8 cellular contexts compared by ENCODE assay signal in genomic region chr12:2959508-2960431, GRCh38. TPM values are rescaled to one million over a fixed set of nuclear protein-coding genes. Genes with fewer than 3 reads are reported as not detected.
DNase-seq lines count a peak whose midpoint lies in the region; TF ChIP-seq lines count a peak whose summit lies in the region.

No MANE protein-coding gene starts in this region.

- no peak overlapping the region for H3K27ac ChIP-seq in ovary

- peak overlapping the region; percentile 75 for H3K4me3 ChIP-seq in MG63
- H3K4me3 ChIP-seq in ovary = peak overlapping the region; percentile 60

- H3K36me3 ChIP-seq in MG63 = no peaks in the 10 kb centered on the region; the same call in none of the 2 replicates
- H3K36me3 ChIP-seq in ovary = no peaks in the 10 kb centered on the region

- DNase-seq in SIG-M5 treated with dmso at 0.1 percent for 504 hours (lab: John Stamatoyannopoulos, UW; ENCODE audit: unreplicated experiment) (peak; percentile 52), SIG-M5 (lab: John Stamatoyannopoulos, UW) (no peak), MG63 (peak; percentile 72), glomerular visceral epithelial cell (ENCODE audit: extremely low spot score) (peak; percentile 60), ovary (peak; percentile 38 to 65 (median 61)), Ammon's horn (ENCODE audit: low spot score) (no peak)
- peak; percentile 50 to 58 for DNase-seq in activated T-cell treated with anti-CD3 and anti-CD28 coated beads, Interleukin-2, amount 50 U/mL, for 48 hours
- DNase-seq in central memory CD4-positive, alpha-beta T cell = no peak

- no peak for TF ChIP-seq CTCF in ovary (IDR thresholded peaks at IDR 0.05)

- TF ChIP-seq POLR2A in ovary (IDR thresholded peaks at IDR 0.05) = peak; percentile 25

- H3K27me3 ChIP-seq in MG63 (no peaks in the 10 kb centered on the region), ovary (no peaks in the 10 kb centered on the region)

- intact Hi-C loops in ovary (cut with DNase I) = loop anchor here in 1 of 4 donors (10.0 kb wide), 1 partner anchor 55 kb away; no protein-coding TSS in a partner anchor

- WGBS in ovary, 3 donors = 3 to 5% (median 3%) methylated on average over 86 to 106 of the region's 106 CpGs

- no peak for TF ChIP-seq EP300 in ovary (IDR thresholded peaks at IDR 0.05)

- no peaks in the 10 kb centered on the region for H3K9me3 ChIP-seq in MG63
- no peaks in the 10 kb centered on the region for H3K9me3 ChIP-seq in ovary

- peaks cover 5% of the 10 kb centered on the region for H3K4me1 ChIP-seq in ovary (ENCODE audit: insufficient read depth)

RNA-seq across cellular contexts. Expression of gene TEAD4, which starts 0.6 kb away (rescaled TPM):
- total RNA-seq in MG63 (2014; rRNA removed; shearing (Covaris generic); ENCODE audit: low replicate concordance) = 3.3 and 30.8 TPM in 2 replicates
- total RNA-seq in ovary = 10 to 100 TPM in 2 of 7 donors, 1 to 10 TPM in 5; 3.6 to 19.9 (median 5.9) TPM
- 1 to 10 TPM; 6.7 to 7.2 TPM for polyA plus RNA-seq in ovary

Comparison
In these comparisons a context has a peak if more than half of its experiments do, and no peak if none do; other contexts are left out.
1. DNase-seq: peak in SIG-M5 treated with dmso at 0.1 percent for 504 hours (single experiment), MG63 (single experiment), activated T-cell treated with anti-CD3 and anti-CD28 coated beads, Interleukin-2, amount 50 U/mL, for 48 hours (2 of 2), glomerular visceral epithelial cell (single experiment) and ovary (5 of 5); none in SIG-M5 (single experiment), Ammon's horn (single experiment) and central memory CD4-positive, alpha-beta T cell (single experiment).